In genomic region chr18:34978533-34978893, GRCh38 we compare ENCODE assay signal across 8 cellular contexts.
DNase-seq lines count a peak whose midpoint lies in the region; ATAC-seq and TF ChIP-seq lines count a peak whose summit lies in the region.

No MANE protein-coding gene starts in this region.

- peak overlapping the region; percentile 87 to 96 (median 94) for H3K4me3 Mint-ChIP-seq in naive B cell

- H3K9me3 Mint-ChIP-seq in naive B cell, result no peaks in the 10 kb centered on the region

- DNase-seq in Ammon's horn (ENCODE audit: low spot score) (peak; percentile 6), LNCaP clone FGC (ENCODE audit: low read depth) (no peak), choroid plexus epithelial cell (ENCODE audit: low read depth) (no peak), naive B cell (no peak), OCI-M2 (lab: John Stamatoyannopoulos, UW; ENCODE audit: unreplicated experiment) (no peak)

- ATAC-seq in naive B cell (ENCODE audit: low read depth in 2 of 2), result no peak
- ATAC-seq in HG03354 (IDR thresholded peaks at IDR 0.05; ENCODE audit: poor library complexity, severe bottlenecking, unreplicated experiment), result no peak
- ATAC-seq in HG03175 (IDR thresholded peaks at IDR 0.05; ENCODE audit: unreplicated experiment), result no peak
- no peak for ATAC-seq in HG03025 (IDR thresholded peaks at IDR 0.05; ENCODE audit: low FRiP score, unreplicated experiment)

- H3K27me3 Mint-ChIP-seq in naive B cell, result peaks cover 0 to 10% (median under 1%) of the 10 kb centered on the region in 3 donors

- no peaks in the 10 kb centered on the region for H3K36me3 Mint-ChIP-seq in naive B cell

- peak overlapping the region in 1 of 6 donors; percentile 36 for H3K27ac Mint-ChIP-seq in naive B cell

- H3K4me3 ChIP-seq in LNCaP clone FGC (ENCODE audit: low read depth, low read length), result peak overlapping the region; percentile 62
- peak overlapping the region; percentile 74 for H3K4me3 ChIP-seq in choroid plexus epithelial cell (ENCODE audit: low read depth, low read length)

- TF ChIP-seq CTCF in LNCaP clone FGC (IDR thresholded peaks at IDR 0.05; ENCODE audit: control insufficient read depth, extremely low read depth, insufficient read depth) (no peak), choroid plexus epithelial cell (conservative IDR thresholded peaks at IDR 0.05; ENCODE audit: low read depth, low read length) (no peak)

- peaks cover 14 to 39% (median 23%) of the 10 kb centered on the region in 3 donors for H3K4me1 Mint-ChIP-seq in naive B cell
